Comparison of ENCODE assay signal across 1 cellular context in the genomic region with DNA sequence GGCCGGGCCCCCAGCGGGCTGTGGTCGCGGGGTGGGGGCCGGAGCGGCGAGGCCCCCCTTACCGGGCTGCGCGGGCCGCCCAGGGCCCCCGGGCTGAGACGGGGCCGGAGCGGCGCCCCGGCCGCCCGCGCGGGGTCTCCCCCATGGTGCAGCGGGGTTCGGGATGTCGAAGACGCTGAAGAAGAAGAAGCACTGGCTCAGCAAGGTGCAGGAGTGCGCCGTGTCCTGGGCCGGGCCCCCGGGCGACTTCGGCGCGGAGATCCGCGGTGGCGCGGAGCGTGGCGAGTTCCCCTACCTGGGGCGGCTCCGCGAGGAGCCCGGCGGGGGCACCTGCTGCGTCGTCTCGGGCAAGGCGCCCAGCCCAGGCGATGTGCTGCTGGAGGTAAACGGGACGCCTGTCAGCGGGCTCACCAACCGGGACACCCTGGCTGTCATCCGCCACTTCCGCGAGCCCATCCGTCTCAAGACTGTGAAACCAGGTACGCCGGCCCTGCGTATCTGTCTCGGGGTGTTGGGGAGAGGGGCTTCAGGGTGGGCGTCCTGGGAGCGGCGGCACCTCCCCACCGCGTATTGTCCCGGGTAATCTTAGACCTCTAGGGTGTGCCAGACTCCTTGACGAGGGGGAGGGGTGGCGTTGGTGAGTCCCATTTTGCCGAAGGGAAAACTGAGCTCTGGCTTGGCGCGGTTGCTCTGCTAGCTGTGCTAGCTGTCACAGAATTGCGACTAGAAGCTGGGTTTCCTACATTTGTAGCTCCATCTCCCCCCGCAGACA.
TF ChIP-seq lines count a peak whose summit lies in the region.

No MANE protein-coding gene starts in this region.

TF ChIP-seq in HepG2, 621 proteins besides CTCF, POLR2A, EP300 and RAD21 (continued from another document and continues in another):
- TF ChIP-seq, protein P1, sequence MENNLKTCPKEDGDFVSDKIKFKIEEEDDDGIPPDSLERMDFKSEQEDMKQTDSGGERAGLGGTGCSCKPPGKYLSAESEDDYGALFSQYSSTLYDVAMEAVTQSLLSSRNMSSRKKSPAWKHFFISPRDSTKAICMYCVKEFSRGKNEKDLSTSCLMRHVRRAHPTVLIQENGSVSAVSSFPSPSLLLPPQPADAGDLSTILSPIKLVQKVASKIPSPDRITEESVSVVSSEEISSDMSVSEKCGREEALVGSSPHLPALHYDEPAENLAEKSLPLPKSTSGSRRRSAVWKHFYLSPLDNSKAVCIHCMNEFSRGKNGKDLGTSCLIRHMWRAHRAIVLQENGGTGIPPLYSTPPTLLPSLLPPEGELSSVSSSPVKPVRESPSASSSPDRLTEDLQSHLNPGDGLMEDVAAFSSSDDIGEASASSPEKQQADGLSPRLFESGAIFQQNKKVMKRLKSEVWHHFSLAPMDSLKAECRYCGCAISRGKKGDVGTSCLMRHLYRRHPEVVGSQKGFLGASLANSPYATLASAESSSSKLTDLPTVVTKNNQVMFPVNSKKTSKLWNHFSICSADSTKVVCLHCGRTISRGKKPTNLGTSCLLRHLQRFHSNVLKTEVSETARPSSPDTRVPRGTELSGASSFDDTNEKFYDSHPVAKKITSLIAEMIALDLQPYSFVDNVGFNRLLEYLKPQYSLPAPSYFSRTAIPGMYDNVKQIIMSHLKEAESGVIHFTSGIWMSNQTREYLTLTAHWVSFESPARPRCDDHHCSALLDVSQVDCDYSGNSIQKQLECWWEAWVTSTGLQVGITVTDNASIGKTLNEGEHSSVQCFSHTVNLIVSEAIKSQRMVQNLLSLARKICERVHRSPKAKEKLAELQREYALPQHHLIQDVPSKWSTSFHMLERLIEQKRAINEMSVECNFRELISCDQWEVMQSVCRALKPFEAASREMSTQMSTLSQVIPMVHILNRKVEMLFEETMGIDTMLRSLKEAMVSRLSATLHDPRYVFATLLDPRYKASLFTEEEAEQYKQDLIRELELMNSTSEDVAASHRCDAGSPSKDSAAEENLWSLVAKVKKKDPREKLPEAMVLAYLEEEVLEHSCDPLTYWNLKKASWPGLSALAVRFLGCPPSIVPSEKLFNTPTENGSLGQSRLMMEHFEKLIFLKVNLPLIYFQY (CRISPR knock-in tag; IDR thresholded peaks at IDR 0.05; ENCODE audit: borderline replicate concordance) = no peak
- TF ChIP-seq PHF8 (CRISPR knock-in tag; IDR thresholded peaks at IDR 0.05) = no peak; the same call in 1 of the 2 replicates
- TF ChIP-seq NFIC (IDR thresholded peaks at IDR 0.05; ENCODE audit: low read length) = no peak
- TF ChIP-seq MED13 (CRISPR knock-in tag; IDR thresholded peaks at IDR 0.05) = no peak
- TF ChIP-seq, protein P2, sequence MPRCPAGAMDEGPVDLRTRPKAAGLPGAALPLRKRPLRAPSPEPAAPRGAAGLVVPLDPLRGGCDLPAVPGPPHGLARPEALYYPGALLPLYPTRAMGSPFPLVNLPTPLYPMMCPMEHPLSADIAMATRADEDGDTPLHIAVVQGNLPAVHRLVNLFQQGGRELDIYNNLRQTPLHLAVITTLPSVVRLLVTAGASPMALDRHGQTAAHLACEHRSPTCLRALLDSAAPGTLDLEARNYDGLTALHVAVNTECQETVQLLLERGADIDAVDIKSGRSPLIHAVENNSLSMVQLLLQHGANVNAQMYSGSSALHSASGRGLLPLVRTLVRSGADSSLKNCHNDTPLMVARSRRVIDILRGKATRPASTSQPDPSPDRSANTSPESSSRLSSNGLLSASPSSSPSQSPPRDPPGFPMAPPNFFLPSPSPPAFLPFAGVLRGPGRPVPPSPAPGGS (CRISPR knock-in tag; IDR thresholded peaks at IDR 0.05) = no peak
- no peak for TF ChIP-seq ZNF337 (CRISPR knock-in tag; IDR thresholded peaks at IDR 0.05; ENCODE audit: borderline replicate concordance, low read depth)
- TF ChIP-seq ZNF224 (CRISPR knock-in tag; IDR thresholded peaks at IDR 0.05) = no peak
- TF ChIP-seq SMAD9 (CRISPR knock-in tag; IDR thresholded peaks at IDR 0.05) = no peak
- TF ChIP-seq, protein P3, sequence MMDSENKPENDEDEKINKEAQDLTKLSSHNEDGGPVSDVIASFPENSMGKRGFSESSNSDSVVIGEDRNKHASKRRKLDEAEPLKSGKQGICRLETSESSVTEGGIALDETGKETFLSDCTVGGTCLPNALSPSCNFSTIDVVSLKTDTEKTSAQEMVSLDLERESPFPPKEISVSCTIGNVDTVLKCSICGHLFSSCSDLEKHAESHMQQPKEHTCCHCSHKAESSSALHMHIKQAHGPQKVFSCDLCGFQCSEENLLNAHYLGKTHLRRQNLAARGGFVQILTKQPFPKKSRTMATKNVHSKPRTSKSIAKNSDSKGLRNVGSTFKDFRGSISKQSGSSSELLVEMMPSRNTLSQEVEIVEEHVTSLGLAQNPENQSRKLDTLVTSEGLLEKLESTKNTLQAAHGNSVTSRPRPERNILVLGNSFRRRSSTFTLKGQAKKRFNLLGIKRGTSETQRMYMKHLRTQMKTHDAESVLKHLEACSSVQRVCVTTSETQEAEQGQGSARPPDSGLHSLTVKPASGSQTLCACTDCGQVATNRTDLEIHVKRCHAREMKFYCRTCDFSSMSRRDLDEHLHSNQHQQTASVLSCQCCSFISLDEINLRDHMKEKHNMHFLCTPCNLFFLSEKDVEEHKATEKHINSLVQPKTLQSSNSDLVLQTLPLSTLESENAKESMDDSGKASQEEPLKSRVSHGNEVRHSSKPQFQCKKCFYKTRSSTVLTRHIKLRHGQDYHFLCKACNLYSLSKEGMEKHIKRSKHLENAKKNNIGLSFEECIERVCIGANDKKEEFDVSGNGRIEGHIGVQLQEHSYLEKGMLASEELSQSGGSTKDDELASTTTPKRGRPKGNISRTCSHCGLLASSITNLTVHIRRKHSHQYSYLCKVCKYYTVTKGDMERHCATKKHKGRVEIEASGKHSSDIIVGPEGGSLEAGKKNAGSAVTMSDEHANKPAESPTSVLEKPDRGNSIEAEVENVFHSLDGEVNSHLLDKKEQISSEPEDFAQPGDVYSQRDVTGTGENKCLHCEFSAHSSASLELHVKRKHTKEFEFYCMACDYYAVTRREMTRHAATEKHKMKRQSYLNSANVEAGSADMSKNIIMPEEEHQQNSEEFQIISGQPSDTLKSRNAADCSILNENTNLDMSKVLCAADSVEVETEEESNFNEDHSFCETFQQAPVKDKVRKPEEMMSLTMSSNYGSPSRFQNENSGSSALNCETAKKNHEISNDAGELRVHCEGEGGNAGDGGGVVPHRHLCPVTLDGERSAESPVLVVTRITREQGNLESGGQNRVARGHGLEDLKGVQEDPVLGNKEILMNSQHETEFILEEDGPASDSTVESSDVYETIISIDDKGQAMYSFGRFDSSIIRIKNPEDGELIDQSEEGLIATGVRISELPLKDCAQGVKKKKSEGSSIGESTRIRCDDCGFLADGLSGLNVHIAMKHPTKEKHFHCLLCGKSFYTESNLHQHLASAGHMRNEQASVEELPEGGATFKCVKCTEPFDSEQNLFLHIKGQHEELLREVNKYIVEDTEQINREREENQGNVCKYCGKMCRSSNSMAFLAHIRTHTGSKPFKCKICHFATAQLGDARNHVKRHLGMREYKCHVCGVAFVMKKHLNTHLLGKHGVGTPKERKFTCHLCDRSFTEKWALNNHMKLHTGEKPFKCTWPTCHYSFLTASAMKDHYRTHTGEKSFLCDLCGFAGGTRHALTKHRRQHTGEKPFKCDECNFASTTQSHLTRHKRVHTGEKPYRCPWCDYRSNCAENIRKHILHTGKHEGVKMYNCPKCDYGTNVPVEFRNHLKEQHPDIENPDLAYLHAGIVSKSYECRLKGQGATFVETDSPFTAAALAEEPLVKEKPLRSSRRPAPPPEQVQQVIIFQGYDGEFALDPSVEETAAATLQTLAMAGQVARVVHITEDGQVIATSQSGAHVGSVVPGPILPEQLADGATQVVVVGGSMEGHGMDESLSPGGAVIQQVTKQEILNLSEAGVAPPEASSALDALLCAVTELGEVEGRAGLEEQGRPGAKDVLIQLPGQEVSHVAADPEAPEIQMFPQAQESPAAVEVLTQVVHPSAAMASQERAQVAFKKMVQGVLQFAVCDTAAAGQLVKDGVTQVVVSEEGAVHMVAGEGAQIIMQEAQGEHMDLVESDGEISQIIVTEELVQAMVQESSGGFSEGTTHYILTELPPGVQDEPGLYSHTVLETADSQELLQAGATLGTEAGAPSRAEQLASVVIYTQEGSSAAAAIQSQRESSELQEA (CRISPR knock-in tag; IDR thresholded peaks at IDR 0.05; ENCODE audit: not compliant biosample characterization) = no peak
- no peak for TF ChIP-seq MIER3 (CRISPR knock-in tag; IDR thresholded peaks at IDR 0.05; ENCODE audit: borderline replicate concordance)
- no peak for TF ChIP-seq NPAS2 (CRISPR knock-in tag; IDR thresholded peaks at IDR 0.05; ENCODE audit: borderline replicate concordance)
- TF ChIP-seq, protein P4, sequence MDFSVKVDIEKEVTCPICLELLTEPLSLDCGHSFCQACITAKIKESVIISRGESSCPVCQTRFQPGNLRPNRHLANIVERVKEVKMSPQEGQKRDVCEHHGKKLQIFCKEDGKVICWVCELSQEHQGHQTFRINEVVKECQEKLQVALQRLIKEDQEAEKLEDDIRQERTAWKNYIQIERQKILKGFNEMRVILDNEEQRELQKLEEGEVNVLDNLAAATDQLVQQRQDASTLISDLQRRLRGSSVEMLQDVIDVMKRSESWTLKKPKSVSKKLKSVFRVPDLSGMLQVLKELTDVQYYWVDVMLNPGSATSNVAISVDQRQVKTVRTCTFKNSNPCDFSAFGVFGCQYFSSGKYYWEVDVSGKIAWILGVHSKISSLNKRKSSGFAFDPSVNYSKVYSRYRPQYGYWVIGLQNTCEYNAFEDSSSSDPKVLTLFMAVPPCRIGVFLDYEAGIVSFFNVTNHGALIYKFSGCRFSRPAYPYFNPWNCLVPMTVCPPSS (IDR thresholded peaks at IDR 0.05) = no peak
- no peak for TF ChIP-seq ZFP36L1 (CRISPR knock-in tag; IDR thresholded peaks at IDR 0.05)
- no peak for TF ChIP-seq U2AF2 (IDR thresholded peaks at IDR 0.05; ENCODE audit: low read depth, low read length)
- TF ChIP-seq HDAC2 (CRISPR knock-in tag; IDR thresholded peaks at IDR 0.05) = peak; percentile 36; the same call in 1 of the 2 replicates
- TF ChIP-seq, protein P5, sequence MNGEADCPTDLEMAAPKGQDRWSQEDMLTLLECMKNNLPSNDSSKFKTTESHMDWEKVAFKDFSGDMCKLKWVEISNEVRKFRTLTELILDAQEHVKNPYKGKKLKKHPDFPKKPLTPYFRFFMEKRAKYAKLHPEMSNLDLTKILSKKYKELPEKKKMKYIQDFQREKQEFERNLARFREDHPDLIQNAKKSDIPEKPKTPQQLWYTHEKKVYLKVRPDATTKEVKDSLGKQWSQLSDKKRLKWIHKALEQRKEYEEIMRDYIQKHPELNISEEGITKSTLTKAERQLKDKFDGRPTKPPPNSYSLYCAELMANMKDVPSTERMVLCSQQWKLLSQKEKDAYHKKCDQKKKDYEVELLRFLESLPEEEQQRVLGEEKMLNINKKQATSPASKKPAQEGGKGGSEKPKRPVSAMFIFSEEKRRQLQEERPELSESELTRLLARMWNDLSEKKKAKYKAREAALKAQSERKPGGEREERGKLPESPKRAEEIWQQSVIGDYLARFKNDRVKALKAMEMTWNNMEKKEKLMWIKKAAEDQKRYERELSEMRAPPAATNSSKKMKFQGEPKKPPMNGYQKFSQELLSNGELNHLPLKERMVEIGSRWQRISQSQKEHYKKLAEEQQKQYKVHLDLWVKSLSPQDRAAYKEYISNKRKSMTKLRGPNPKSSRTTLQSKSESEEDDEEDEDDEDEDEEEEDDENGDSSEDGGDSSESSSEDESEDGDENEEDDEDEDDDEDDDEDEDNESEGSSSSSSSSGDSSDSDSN (CRISPR knock-in tag; IDR thresholded peaks at IDR 0.05) = peak; percentile 62
- no peak for TF ChIP-seq HCFC1 (IDR thresholded peaks at IDR 0.05; ENCODE audit: low read depth, low read length)
- TF ChIP-seq, protein P6, sequence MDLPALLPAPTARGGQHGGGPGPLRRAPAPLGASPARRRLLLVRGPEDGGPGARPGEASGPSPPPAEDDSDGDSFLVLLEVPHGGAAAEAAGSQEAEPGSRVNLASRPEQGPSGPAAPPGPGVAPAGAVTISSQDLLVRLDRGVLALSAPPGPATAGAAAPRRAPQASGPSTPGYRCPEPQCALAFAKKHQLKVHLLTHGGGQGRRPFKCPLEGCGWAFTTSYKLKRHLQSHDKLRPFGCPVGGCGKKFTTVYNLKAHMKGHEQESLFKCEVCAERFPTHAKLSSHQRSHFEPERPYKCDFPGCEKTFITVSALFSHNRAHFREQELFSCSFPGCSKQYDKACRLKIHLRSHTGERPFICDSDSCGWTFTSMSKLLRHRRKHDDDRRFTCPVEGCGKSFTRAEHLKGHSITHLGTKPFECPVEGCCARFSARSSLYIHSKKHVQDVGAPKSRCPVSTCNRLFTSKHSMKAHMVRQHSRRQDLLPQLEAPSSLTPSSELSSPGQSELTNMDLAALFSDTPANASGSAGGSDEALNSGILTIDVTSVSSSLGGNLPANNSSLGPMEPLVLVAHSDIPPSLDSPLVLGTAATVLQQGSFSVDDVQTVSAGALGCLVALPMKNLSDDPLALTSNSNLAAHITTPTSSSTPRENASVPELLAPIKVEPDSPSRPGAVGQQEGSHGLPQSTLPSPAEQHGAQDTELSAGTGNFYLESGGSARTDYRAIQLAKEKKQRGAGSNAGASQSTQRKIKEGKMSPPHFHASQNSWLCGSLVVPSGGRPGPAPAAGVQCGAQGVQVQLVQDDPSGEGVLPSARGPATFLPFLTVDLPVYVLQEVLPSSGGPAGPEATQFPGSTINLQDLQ (CRISPR knock-in tag; IDR thresholded peaks at IDR 0.05) = no peak
- no peak for TF ChIP-seq CCAR2 (optimal IDR thresholded peaks at IDR 0.05; ENCODE audit: low read depth, low read length)
- 0 out of 2 replicates have a peak, but pooled peaks have one; percentile 51 for TF ChIP-seq BORCS8-MEF2B (CRISPR knock-in tag; IDR thresholded peaks at IDR 0.05)
- no peak for TF ChIP-seq SOX5 (CRISPR knock-in tag; IDR thresholded peaks at IDR 0.05; ENCODE audit: borderline replicate concordance)
- no peak for TF ChIP-seq ZSCAN20 (CRISPR knock-in tag; IDR thresholded peaks at IDR 0.05; ENCODE audit: borderline replicate concordance)
- TF ChIP-seq ZMAT3 (CRISPR knock-in tag; conservative IDR thresholded peaks at IDR 0.05) = no peak
- no peak for TF ChIP-seq POLR2AphosphoS5 (IDR thresholded peaks at IDR 0.05; ENCODE audit: low read depth, low read length)
- TF ChIP-seq, protein P7, sequence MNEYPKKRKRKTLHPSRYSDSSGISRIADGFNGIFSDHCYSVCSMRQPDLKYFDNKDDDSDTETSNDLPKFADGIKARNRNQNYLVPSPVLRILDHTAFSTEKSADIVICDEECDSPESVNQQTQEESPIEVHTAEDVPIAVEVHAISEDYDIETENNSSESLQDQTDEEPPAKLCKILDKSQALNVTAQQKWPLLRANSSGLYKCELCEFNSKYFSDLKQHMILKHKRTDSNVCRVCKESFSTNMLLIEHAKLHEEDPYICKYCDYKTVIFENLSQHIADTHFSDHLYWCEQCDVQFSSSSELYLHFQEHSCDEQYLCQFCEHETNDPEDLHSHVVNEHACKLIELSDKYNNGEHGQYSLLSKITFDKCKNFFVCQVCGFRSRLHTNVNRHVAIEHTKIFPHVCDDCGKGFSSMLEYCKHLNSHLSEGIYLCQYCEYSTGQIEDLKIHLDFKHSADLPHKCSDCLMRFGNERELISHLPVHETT (CRISPR knock-in tag; conservative IDR thresholded peaks at IDR 0.05) = no peak
- no peak for TF ChIP-seq ZNF530 (CRISPR knock-in tag; IDR thresholded peaks at IDR 0.05; ENCODE audit: low read depth)
- no peak for TF ChIP-seq GZF1 (CRISPR knock-in tag; IDR thresholded peaks at IDR 0.05)
- TF ChIP-seq, protein P8, sequence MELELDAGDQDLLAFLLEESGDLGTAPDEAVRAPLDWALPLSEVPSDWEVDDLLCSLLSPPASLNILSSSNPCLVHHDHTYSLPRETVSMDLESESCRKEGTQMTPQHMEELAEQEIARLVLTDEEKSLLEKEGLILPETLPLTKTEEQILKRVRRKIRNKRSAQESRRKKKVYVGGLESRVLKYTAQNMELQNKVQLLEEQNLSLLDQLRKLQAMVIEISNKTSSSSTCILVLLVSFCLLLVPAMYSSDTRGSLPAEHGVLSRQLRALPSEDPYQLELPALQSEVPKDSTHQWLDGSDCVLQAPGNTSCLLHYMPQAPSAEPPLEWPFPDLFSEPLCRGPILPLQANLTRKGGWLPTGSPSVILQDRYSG (CRISPR knock-in tag; IDR thresholded peaks at IDR 0.05) = no peak
- no peak for TF ChIP-seq RBM39 (IDR thresholded peaks at IDR 0.05; ENCODE audit: low read depth, low read length, poor library complexity, severe bottlenecking)
- 0 out of 2 replicates have a peak, but pooled peaks have one; percentile 15 for TF ChIP-seq CAMTA2 (CRISPR knock-in tag; IDR thresholded peaks at IDR 0.05; ENCODE audit: borderline replicate concordance)
